ENCODE assay signal across 1 cellular context in the genomic region with DNA sequence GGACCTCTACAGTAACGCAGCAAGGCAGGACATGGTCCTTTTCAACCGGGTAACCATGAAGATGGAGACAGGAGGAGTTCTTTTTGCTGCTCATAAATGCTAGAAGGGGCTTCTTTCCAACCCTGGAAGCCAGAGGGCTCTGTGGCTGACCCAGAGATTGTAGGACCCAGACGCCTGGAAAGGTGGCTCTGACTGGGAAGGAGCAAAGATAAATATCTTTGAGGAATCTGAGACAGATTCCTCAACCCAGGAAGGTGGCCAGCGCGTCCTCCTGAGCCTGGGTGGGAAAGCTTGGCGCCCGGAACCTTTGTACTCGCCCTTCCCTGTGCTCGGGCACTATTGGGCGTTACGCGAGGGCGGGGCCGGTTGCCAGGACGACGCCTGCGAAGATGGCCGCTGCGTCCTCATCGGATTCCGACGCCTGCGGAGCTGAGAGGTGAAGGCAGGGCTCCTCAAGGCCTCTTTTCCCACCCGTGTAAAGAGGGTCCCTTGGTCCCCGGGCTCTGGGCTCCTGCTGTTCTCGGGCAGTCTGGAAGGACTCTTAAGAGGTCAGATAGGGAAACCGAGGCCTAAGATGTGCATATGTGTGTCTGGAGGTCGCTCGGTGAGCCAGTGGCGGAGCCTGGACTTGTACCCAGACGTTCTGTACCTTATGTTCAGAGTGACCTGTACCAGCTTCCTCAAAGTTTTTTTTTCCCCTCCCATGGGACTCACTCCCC.
A peak's percentile ranks its signal among the peaks of the same experiment; 100 is the strongest.
TF ChIP-seq lines count a peak whose summit lies in the region.

A gene (plus strand): TSS at position 365 of the 719 bp plus-strand sequence. CDS start 25 bp downstream, at position 390.

TF ChIP-seq in K562, 482 proteins besides CTCF, POLR2A, EP300 and RAD21 (continued from another document and continues in another):
- TF ChIP-seq, protein P1, sequence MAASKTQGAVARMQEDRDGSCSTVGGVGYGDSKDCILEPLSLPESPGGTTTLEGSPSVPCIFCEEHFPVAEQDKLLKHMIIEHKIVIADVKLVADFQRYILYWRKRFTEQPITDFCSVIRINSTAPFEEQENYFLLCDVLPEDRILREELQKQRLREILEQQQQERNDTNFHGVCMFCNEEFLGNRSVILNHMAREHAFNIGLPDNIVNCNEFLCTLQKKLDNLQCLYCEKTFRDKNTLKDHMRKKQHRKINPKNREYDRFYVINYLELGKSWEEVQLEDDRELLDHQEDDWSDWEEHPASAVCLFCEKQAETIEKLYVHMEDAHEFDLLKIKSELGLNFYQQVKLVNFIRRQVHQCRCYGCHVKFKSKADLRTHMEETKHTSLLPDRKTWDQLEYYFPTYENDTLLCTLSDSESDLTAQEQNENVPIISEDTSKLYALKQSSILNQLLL (CRISPR knock-in tag; IDR thresholded peaks at IDR 0.05; ENCODE audit: borderline replicate concordance): no peak
- TF ChIP-seq KAT2B (IDR thresholded peaks at IDR 0.05; ENCODE audit: low read depth, low read length) (no peak), KDM2B (CRISPR knock-in tag; IDR thresholded peaks at IDR 0.05) (no peak), NFIC (IDR thresholded peaks at IDR 0.05) (0 out of 2 replicates have a peak, but pooled peaks have one; percentile 32), NFIX (CRISPR knock-in tag; IDR thresholded peaks at IDR 0.05; ENCODE audit: low read depth) (no peak), RBM17 (IDR thresholded peaks at IDR 0.05; ENCODE audit: borderline replicate concordance, low read depth, low read length) (no peak), CHCHD3 (CRISPR knock-in tag; IDR thresholded peaks at IDR 0.05) (no peak), MCM3 (IDR thresholded peaks at IDR 0.05) (no peak), TCF7 (IDR thresholded peaks at IDR 0.05; ENCODE audit: borderline replicate concordance) (no peak), ELF4 (CRISPR knock-in tag; IDR thresholded peaks at IDR 0.05) (no peak), HDAC1 (IDR thresholded peaks at IDR 0.05) (peak in 1 of 2 experiments; percentile 93; a peak in 2 of 4 replicates), SAFB2 (IDR thresholded peaks at IDR 0.05; ENCODE audit: borderline replicate concordance, low read depth, low read length, severe bottlenecking) (no peak), ZKSCAN3 (CRISPR knock-in tag; IDR thresholded peaks at IDR 0.05) (no peak), CHD2 (IDR thresholded peaks at IDR 0.05; ENCODE audit: low read depth, low read length) (peak; percentile 39; the same call in 1 of the 2 replicates), CEBPB (tag; IDR thresholded peaks at IDR 0.05) (no peak), ZNF232 (CRISPR knock-in tag; IDR thresholded peaks at IDR 0.05) (no peak), ZNF780A (CRISPR knock-in tag; IDR thresholded peaks at IDR 0.05) (no peak), SMAD4 (CRISPR knock-in tag; conservative IDR thresholded peaks at IDR 0.05) (0 out of 2 replicates have a peak, but pooled peaks have one; percentile 26), MYC (IDR thresholded peaks at IDR 0.05; ENCODE audit: low read depth, low read length) (peak; percentile 45; the same call in 1 of the 2 replicates), MYC (CRISPR knock-in tag; IDR thresholded peaks at IDR 0.05; ENCODE audit: borderline replicate concordance, low read depth) (no peak), MCM5 (IDR thresholded peaks at IDR 0.05; ENCODE audit: low read depth) (no peak), ZNF57 (CRISPR knock-in tag; IDR thresholded peaks at IDR 0.05) (no peak), SMARCB1 (IDR thresholded peaks at IDR 0.05; ENCODE audit: insufficient read length, low read depth) (no peak), ZNF121 (CRISPR knock-in tag; conservative IDR thresholded peaks at IDR 0.05) (no peak), KLF16 (IDR thresholded peaks at IDR 0.05) (no peak), ZNF354B (CRISPR knock-in tag; IDR thresholded peaks at IDR 0.05) (no peak), DACH1 (IDR thresholded peaks at IDR 0.05; ENCODE audit: partially characterized antibody) (no peak), ZNF347 (CRISPR knock-in tag; IDR thresholded peaks at IDR 0.05; ENCODE audit: low read depth) (no peak)
- TF ChIP-seq, protein P2, sequence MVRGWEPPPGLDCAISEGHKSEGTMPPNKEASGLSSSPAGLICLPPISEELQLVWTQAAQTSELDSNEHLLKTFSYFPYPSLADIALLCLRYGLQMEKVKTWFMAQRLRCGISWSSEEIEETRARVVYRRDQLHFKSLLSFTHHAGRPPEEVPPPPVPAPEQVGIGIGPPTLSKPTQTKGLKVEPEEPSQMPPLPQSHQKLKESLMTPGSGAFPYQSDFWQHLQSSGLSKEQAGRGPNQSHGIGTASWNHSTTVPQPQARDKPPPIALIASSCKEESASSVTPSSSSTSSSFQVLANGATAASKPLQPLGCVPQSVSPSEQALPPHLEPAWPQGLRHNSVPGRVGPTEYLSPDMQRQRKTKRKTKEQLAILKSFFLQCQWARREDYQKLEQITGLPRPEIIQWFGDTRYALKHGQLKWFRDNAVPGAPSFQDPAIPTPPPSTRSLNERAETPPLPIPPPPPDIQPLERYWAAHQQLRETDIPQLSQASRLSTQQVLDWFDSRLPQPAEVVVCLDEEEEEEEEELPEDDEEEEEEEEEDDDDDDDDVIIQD (CRISPR knock-in tag; IDR thresholded peaks at IDR 0.05): no peak
- TF ChIP-seq, protein P3, sequence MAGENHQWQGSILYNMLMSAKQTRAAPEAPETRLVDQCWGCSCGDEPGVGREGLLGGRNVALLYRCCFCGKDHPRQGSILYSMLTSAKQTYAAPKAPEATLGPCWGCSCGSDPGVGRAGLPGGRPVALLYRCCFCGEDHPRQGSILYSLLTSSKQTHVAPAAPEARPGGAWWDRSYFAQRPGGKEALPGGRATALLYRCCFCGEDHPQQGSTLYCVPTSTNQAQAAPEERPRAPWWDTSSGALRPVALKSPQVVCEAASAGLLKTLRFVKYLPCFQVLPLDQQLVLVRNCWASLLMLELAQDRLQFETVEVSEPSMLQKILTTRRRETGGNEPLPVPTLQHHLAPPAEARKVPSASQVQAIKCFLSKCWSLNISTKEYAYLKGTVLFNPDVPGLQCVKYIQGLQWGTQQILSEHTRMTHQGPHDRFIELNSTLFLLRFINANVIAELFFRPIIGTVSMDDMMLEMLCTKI (IDR thresholded peaks at IDR 0.05; ENCODE audit: partially characterized antibody): no peak
- TF ChIP-seq, protein P4, sequence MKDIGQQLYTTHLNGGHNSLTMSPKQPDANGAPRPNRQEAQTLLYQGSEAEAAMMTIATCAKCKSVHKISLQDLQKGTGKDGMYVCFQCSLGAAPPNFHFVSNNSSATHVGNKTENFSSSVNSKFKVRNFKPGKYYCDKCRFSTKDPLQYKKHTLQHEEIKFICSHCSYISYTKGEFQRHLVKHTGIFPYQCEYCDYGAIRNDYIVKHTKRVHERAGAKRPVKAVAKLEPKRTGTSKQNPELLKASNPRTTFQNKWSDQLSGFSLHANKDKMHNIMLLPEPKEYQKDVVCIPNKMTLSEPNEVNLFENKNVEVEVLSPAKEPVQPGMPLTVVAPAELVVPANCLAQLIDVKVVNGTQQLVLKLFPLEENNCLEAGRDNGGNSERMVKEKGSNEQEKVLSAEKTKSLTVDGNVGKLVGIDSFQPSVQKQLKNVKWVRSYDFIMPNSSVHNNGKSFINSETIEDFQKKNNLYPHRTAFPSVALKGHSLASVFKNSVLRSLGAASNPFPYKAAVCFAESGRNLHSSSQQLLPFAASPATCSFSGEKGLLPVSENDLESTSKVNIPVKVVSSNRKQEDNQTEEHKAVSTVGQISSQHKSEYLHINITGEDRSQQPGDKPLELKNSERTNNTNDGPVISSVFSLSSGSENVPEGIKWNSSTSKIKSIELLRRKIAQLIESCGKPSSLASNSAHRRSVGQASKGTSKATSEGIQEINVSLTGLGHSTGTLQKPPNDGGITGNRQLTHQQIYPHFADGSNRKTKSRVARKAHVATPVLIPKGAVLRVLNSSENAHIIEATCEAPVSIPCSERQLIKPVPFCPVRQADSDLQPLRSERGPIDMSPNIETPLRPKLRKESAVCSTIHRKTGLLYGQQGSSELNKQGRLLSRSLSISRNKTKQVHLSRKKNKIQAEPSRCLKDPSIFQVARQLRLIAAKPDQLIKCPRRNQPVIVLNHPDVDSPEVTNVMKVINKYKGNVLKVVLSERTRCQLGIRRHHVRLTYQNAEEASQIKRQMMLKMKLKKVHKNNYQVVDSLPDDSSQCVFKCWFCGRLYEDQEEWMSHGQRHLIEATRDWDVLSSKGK (CRISPR knock-in tag; IDR thresholded peaks at IDR 0.05): no peak
- TF ChIP-seq, protein P5, sequence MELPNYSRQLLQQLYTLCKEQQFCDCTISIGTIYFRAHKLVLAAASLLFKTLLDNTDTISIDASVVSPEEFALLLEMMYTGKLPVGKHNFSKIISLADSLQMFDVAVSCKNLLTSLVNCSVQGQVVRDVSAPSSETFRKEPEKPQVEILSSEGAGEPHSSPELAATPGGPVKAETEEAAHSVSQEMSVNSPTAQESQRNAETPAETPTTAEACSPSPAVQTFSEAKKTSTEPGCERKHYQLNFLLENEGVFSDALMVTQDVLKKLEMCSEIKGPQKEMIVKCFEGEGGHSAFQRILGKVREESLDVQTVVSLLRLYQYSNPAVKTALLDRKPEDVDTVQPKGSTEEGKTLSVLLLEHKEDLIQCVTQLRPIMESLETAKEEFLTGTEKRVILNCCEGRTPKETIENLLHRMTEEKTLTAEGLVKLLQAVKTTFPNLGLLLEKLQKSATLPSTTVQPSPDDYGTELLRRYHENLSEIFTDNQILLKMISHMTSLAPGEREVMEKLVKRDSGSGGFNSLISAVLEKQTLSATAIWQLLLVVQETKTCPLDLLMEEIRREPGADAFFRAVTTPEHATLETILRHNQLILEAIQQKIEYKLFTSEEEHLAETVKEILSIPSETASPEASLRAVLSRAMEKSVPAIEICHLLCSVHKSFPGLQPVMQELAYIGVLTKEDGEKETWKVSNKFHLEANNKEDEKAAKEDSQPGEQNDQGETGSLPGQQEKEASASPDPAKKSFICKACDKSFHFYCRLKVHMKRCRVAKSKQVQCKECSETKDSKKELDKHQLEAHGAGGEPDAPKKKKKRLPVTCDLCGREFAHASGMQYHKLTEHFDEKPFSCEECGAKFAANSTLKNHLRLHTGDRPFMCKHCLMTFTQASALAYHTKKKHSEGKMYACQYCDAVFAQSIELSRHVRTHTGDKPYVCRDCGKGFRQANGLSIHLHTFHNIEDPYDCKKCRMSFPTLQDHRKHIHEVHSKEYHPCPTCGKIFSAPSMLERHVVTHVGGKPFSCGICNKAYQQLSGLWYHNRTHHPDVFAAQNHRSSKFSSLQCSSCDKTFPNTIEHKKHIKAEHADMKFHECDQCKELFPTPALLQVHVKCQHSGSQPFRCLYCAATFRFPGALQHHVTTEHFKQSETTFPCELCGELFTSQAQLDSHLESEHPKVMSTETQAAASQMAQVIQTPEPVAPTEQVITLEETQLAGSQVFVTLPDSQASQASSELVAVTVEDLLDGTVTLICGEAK (IDR thresholded peaks at IDR 0.05): peak; percentile 91
- TF ChIP-seq, protein P5 (CRISPR knock-in tag; IDR thresholded peaks at IDR 0.05): no peak
- TF ChIP-seq, protein P6, sequence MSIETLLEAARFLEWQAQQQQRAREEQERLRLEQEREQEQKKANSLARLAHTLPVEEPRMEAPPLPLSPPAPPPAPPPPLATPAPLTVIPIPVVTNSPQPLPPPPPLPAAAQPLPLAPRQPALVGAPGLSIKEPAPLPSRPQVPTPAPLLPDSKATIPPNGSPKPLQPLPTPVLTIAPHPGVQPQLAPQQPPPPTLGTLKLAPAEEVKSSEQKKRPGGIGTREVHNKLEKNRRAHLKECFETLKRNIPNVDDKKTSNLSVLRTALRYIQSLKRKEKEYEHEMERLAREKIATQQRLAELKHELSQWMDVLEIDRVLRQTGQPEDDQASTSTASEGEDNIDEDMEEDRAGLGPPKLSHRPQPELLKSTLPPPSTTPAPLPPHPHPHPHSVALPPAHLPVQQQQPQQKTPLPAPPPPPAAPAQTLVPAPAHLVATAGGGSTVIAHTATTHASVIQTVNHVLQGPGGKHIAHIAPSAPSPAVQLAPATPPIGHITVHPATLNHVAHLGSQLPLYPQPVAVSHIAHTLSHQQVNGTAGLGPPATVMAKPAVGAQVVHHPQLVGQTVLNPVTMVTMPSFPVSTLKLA (conservative IDR thresholded peaks at IDR 0.05): peak in 1 of 2 experiments; percentile 74
- TF ChIP-seq, protein P7, sequence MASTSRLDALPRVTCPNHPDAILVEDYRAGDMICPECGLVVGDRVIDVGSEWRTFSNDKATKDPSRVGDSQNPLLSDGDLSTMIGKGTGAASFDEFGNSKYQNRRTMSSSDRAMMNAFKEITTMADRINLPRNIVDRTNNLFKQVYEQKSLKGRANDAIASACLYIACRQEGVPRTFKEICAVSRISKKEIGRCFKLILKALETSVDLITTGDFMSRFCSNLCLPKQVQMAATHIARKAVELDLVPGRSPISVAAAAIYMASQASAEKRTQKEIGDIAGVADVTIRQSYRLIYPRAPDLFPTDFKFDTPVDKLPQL (IDR thresholded peaks at IDR 0.05; ENCODE audit: extremely low read depth, insufficient read length): no peak
- TF ChIP-seq, protein P8, sequence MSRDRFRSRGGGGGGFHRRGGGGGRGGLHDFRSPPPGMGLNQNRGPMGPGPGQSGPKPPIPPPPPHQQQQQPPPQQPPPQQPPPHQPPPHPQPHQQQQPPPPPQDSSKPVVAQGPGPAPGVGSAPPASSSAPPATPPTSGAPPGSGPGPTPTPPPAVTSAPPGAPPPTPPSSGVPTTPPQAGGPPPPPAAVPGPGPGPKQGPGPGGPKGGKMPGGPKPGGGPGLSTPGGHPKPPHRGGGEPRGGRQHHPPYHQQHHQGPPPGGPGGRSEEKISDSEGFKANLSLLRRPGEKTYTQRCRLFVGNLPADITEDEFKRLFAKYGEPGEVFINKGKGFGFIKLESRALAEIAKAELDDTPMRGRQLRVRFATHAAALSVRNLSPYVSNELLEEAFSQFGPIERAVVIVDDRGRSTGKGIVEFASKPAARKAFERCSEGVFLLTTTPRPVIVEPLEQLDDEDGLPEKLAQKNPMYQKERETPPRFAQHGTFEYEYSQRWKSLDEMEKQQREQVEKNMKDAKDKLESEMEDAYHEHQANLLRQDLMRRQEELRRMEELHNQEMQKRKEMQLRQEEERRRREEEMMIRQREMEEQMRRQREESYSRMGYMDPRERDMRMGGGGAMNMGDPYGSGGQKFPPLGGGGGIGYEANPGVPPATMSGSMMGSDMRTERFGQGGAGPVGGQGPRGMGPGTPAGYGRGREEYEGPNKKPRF (IDR thresholded peaks at IDR 0.05; ENCODE audit: low read depth, low read length): no peak
